In genomic region chr4:99710681-99711345, GRCh38 we compare ENCODE assay signal across 23 cellular contexts. TPM values are rescaled to one million over a fixed set of nuclear protein-coding genes. Genes with fewer than 3 reads are reported as not detected.
DNase-seq lines count a peak whose midpoint lies in the region; ATAC-seq and TF ChIP-seq lines count a peak whose summit lies in the region.
"Had no signal": no experiment of that assay in that cellular context is flagged by ENCODE, and none has a peak within 500 bp of the region (broad histone marks: within the 10 kb centered on the region; RNA-seq: fewer than 3 reads in every experiment).

No MANE protein-coding gene starts in this region.

- in situ Hi-C loops in IMR-90 (cut with MboI; ENCODE audit: low sequenced_read_pairs) (no loop called here), mammary epithelial cell (cut with MboI; ENCODE audit: low sequenced_read_pairs in 2 of 2) (no loop called here)

- H3K9me3 ChIP-seq in IMR-90 (ENCODE audit: control insufficient read depth, insufficient read depth, low read length): no peaks in the 10 kb centered on the region
- no peaks in the 10 kb centered on the region for H3K9me3 ChIP-seq in mammary epithelial cell (replicated peaks; ENCODE audit: insufficient read depth, low read length)
- H3K9me3 ChIP-seq in trophoblast cell (ENCODE audit: insufficient read depth, low read depth, low read length): peaks cover 1% of the 10 kb centered on the region
- H3K9me3 ChIP-seq in thyroid gland: no peaks in the 10 kb centered on the region
- no peaks in the 10 kb centered on the region for H3K9me3 ChIP-seq in Peyer's patch
- H3K9me3 ChIP-seq in colonic mucosa: no peaks in the 10 kb centered on the region
- H3K9me3 ChIP-seq: testis had no signal

- no peak for TF ChIP-seq RAD21 in IMR-90 (IDR thresholded peaks at IDR 0.05; ENCODE audit: low read length)

- H3K79me2 ChIP-seq in mammary epithelial cell (ENCODE audit: insufficient read depth, low read length) (no peaks in the 10 kb centered on the region), trophoblast cell (ENCODE audit: control insufficient read depth, insufficient read depth, low read length, poor library complexity) (no peaks in the 10 kb centered on the region)

- H3K18ac ChIP-seq in IMR-90 (ENCODE audit: low read depth, low read length): peak overlapping the region; percentile 73
- H3K18ac ChIP-seq in trophoblast cell (ENCODE audit: low read length): no peak overlapping the region

- H2BK20ac ChIP-seq in IMR-90 (ENCODE audit: low read depth, low read length): peak overlapping the region; percentile 89; the same call in 1 of the 2 replicates

- H3K14ac ChIP-seq in IMR-90 (replicated peaks; ENCODE audit: low read depth, low read length): no peak overlapping the region
- no peak overlapping the region for H3K14ac ChIP-seq in trophoblast cell (ENCODE audit: low read length)

- H3K56ac ChIP-seq in IMR-90 (ENCODE audit: extremely low read depth, insufficient read depth, low read length): no peak overlapping the region

- H3K23ac ChIP-seq in IMR-90 (ENCODE audit: low read depth, low read length) (no peak overlapping the region), trophoblast cell (ENCODE audit: low read length) (no peak overlapping the region)

- DNase-seq in activated CD4-positive, CD25-positive, alpha-beta regulatory T cell (lab: John Stamatoyannopoulos, UW): no peak
- DNase-seq in IMR-90 (peak; percentile 63), mammary epithelial cell (peak; percentile 95), trophoblast cell (peak; percentile 82 to 92), thyroid gland (no peak), Peyer's patch (no peak), colonic mucosa (no peak)
- DNase-seq: 8988T; activated CD8-positive, alpha-beta memory T cell treated with anti-CD3 and anti-CD28 coated beads, Interleukin-2, amount 10 ng/mL, durations not matched to agents 7 days and 5 days; C1 segment of cervical spinal cord; caudate nucleus; effector CD4-positive, alpha-beta T cell; NCI-H1092; NCI-H69; occipital lobe; stimulated activated CD4-positive, alpha-beta T cell treated with anti-CD3 and anti-CD28 coated beads, Interleukin-2, amount 100 ng/mL, for 48 hours; T-helper 1 cell; testis had no signal

- H3K27ac ChIP-seq in IMR-90 (ENCODE audit: insufficient read depth, low read length) (peak overlapping the region; percentile 41; the same call in 1 of the 2 replicates), mammary epithelial cell (ENCODE audit: insufficient read depth, low read depth, low read length) (peak overlapping the region; percentile 90), trophoblast cell (ENCODE audit: low read depth, low read length) (no peak overlapping the region), thyroid gland (no peak overlapping the region), Peyer's patch (no peak overlapping the region), colonic mucosa (no peak overlapping the region)
- H3K27ac ChIP-seq: testis, VCaP had no signal

- dilution Hi-C loops in IMR-90 (cut with HindIII; ENCODE audit: low sequenced_read_pairs, unreplicated experiment): no loop called here
- dilution Hi-C loops in mammary epithelial cell (cut with HindIII; ENCODE audit: low sequenced_read_pairs): loop anchor here (5.0 kb wide), 1 partner anchor 106 kb away; the partner anchor contains the start of gene DAPP1

- no peak for TF ChIP-seq CTCF in IMR-90 (conservative IDR thresholded peaks at IDR 0.05; ENCODE audit: low read depth, low read length)
- no peak for TF ChIP-seq CTCF in mammary epithelial cell (conservative IDR thresholded peaks at IDR 0.05 in 1 of 2, IDR thresholded peaks at IDR 0.05 in 1 of 2; ENCODE audit: extremely low read depth in 1 of 2, insufficient read depth in 1 of 2, low read depth in 1 of 2, low read length in 2 of 2)
- no peak for TF ChIP-seq CTCF in thyroid gland (IDR thresholded peaks at IDR 0.05)
- no peak for TF ChIP-seq CTCF in Peyer's patch (IDR thresholded peaks at IDR 0.05)
- TF ChIP-seq CTCF in colonic mucosa (IDR thresholded peaks at IDR 0.05): no peak

- H2BK15ac ChIP-seq in IMR-90 (ENCODE audit: low read depth, low read length): no peak overlapping the region; the same call in 2 of the 3 replicates

- H3K4me1 ChIP-seq in IMR-90 (ENCODE audit: control insufficient read depth, insufficient read depth, low read length): peaks cover 6% of the 10 kb centered on the region; the same call in 1 of the 2 replicates
- peaks cover 32% of the 10 kb centered on the region for H3K4me1 ChIP-seq in mammary epithelial cell (ENCODE audit: insufficient read depth, low read length)
- no peaks in the 10 kb centered on the region for H3K4me1 ChIP-seq in trophoblast cell (ENCODE audit: control insufficient read depth in 1 of 2, insufficient read depth in 2 of 2, low read length in 2 of 2)
- H3K4me1 ChIP-seq in thyroid gland: no peaks in the 10 kb centered on the region
- no peaks in the 10 kb centered on the region for H3K4me1 ChIP-seq in Peyer's patch
- no peaks in the 10 kb centered on the region for H3K4me1 ChIP-seq in colonic mucosa
- H3K4me1 ChIP-seq: testis had no signal

- POLR2A ChIA-PET in IMR-90 (lab: Charles Lee; ENCODE audit: unreplicated experiment): no interaction called here

- H2AK5ac ChIP-seq in IMR-90 (ENCODE audit: low read depth, low read length): no peak overlapping the region
- no peak overlapping the region for H2AK5ac ChIP-seq in trophoblast cell (ENCODE audit: low read length)

- intact Hi-C loops in IMR-90 (cut with micrococcal nuclease): loop anchor here (5.0 kb wide), 1 partner anchor 149 kb away; the partner anchor contains the start of gene TRMT10A
- intact Hi-C loops in mammary epithelial cell (cut with micrococcal nuclease): loop anchor here (2.0 kb wide), 1 partner anchor 52 kb away; no protein-coding TSS in a partner anchor
- intact Hi-C loops in thyroid gland (cut with DNase I): no loop called here
- intact Hi-C loops in colonic mucosa (cut with DNase I): no loop called here

- H2BK12ac ChIP-seq in trophoblast cell (ENCODE audit: low read length): no peak overlapping the region

- no peak overlapping the region for H2BK120ac ChIP-seq in IMR-90 (ENCODE audit: low read depth, low read length)
- H2BK120ac ChIP-seq in trophoblast cell (ENCODE audit: insufficient read depth, low read length, poor library complexity): no peak overlapping the region

- no peak overlapping the region; the same call in 1 of the 2 replicates for H4K5ac ChIP-seq in IMR-90 (ENCODE audit: low read depth, low read length)

- H3K9me1 ChIP-seq in IMR-90 (ENCODE audit: insufficient read depth, low read length): peaks cover 6% of the 10 kb centered on the region; the same call in 1 of the 2 replicates

- H3K4ac ChIP-seq in IMR-90 (ENCODE audit: low read depth, low read length) (0 out of 2 replicates have a peak overlapping the region, but pooled peaks have one; percentile 12), trophoblast cell (ENCODE audit: low read depth, low read length) (no peak overlapping the region)

- no peaks in the 10 kb centered on the region for H4K20me1 ChIP-seq in IMR-90 (ENCODE audit: insufficient read depth, low read length)
- H4K20me1 ChIP-seq in mammary epithelial cell (ENCODE audit: insufficient read depth, low read length): no peaks in the 10 kb centered on the region

- no peaks in the 10 kb centered on the region for H3K36me3 ChIP-seq in IMR-90 (ENCODE audit: control insufficient read depth, insufficient read depth, low read length)
- H3K36me3 ChIP-seq in mammary epithelial cell (ENCODE audit: insufficient read depth, low read length): no peaks in the 10 kb centered on the region
- no peaks in the 10 kb centered on the region for H3K36me3 ChIP-seq in trophoblast cell (ENCODE audit: control insufficient read depth in 1 of 2, insufficient read depth in 2 of 2, low read length in 2 of 2)
- no peaks in the 10 kb centered on the region for H3K36me3 ChIP-seq in thyroid gland
- H3K36me3 ChIP-seq in Peyer's patch: no peaks in the 10 kb centered on the region
- H3K36me3 ChIP-seq in colonic mucosa: no peaks in the 10 kb centered on the region

- H3K27me3 ChIP-seq in IMR-90 (ENCODE audit: control insufficient read depth, insufficient read depth, low read length) (no peaks in the 10 kb centered on the region), mammary epithelial cell (ENCODE audit: insufficient read depth, low read length) (no peaks in the 10 kb centered on the region), trophoblast cell (ENCODE audit: insufficient read depth, low read length) (no peaks in the 10 kb centered on the region), thyroid gland (no peaks in the 10 kb centered on the region), Peyer's patch (no peaks in the 10 kb centered on the region), colonic mucosa (no peaks in the 10 kb centered on the region)
- H3K27me3 ChIP-seq: testis had no signal

- no peak overlapping the region for H3K9ac ChIP-seq in IMR-90 (ENCODE audit: low read depth, low read length)
- H3K9ac ChIP-seq in mammary epithelial cell (ENCODE audit: insufficient read depth, low read length): peak overlapping the region; percentile 40
- no peak overlapping the region for H3K9ac ChIP-seq in trophoblast cell (ENCODE audit: low read length)
- H3K9ac ChIP-seq in colonic mucosa (ENCODE audit: low read depth in 2 of 2, low read length in 2 of 2): no peak overlapping the region

- peak; percentile 77 to 89 for ATAC-seq in activated CD4-positive, CD25-positive, alpha-beta regulatory T cell treated with anti-CD3 and anti-CD28 coated beads, Interleukin-2, amount 50 U/mL, for 24 hours
- peak; percentile 86 for ATAC-seq in IMR-90 (ENCODE audit: low read depth)
- ATAC-seq: activated CD8-positive, alpha-beta memory T cell treated with anti-CD3 and anti-CD28 coated beads, Interleukin-2, amount 10 ng/mL, durations not matched to agents 7 days and 5 days; K562; left lobe of liver; Panc1 had no signal

- no peak overlapping the region for H4K91ac ChIP-seq in IMR-90 (ENCODE audit: insufficient read depth, low read depth, low read length)
- H4K91ac ChIP-seq in trophoblast cell (ENCODE audit: low read depth, low read length): no peak overlapping the region

- WGBS in IMR-90 (ENCODE audit: extremely low coverage in 2 of 2, insufficient read length in 1 of 2), 2 experiments: no CpG with 5 or more reads among the region's 1 CpG
- 100% methylated on average over 1 of the region's 1 CpG for WGBS in mammary epithelial cell (ENCODE audit: low coverage, missing lambda C conversion rate)
- WGBS in trophoblast cell (ENCODE audit: extremely low coverage, insufficient coverage, insufficient read length): no CpG with 5 or more reads among the region's 1 CpG
- WGBS in thyroid gland, 2 donors: 84 to 94% methylated on average over 1 of the region's 1 CpG

- no peak overlapping the region for H4K12ac ChIP-seq in trophoblast cell (ENCODE audit: low read depth, low read length)

- H3K4me2 ChIP-seq in IMR-90 (ENCODE audit: low read depth, low read length) (peak overlapping the region; percentile 80; the same call in 1 of the 2 replicates), mammary epithelial cell (ENCODE audit: insufficient read depth, low read depth, low read length) (peak overlapping the region; percentile 20), trophoblast cell (ENCODE audit: low read length) (no peak overlapping the region)

- no TSS peak for BruUV-seq in IMR-90 (replicated peaks; lab: Mats Ljungman, UMichigan)
- no TSS peak for BruUV-seq in mammary epithelial cell (replicated peaks; lab: Mats Ljungman, UMichigan)

- H2AFZ ChIP-seq in IMR-90 (replicated peaks; ENCODE audit: low read length, poor library complexity): no peak overlapping the region
- no peak overlapping the region for H2AFZ ChIP-seq in mammary epithelial cell (ENCODE audit: low read depth, low read length)
- no peak overlapping the region for H2AFZ ChIP-seq in trophoblast cell (ENCODE audit: insufficient read depth, low read length, poor library complexity)

- CTCF ChIA-PET in IMR-90 (lab: Yijun Ruan, JAX): interaction anchor here (0.6 to 1.6 kb wide), 2 partner anchors 37 to 115 kb away, joined by 3 to 7 read pairs; no protein-coding TSS in a partner anchor
- CTCF ChIA-PET in mammary epithelial cell (lab: Charles Lee; ENCODE audit: low non-redundant PET): no interaction called here

- no peak overlapping the region for H3K4me3 ChIP-seq in IMR-90 (ENCODE audit: insufficient read depth, low read depth, low read length)
- no peak overlapping the region for H3K4me3 ChIP-seq in mammary epithelial cell (replicated peaks in 1 of 3; ENCODE audit: insufficient read depth in 1 of 3, low read depth in 2 of 3, low read length in 3 of 3)
- H3K4me3 ChIP-seq in trophoblast cell (ENCODE audit: low read depth, low read length): no peak overlapping the region
- no peak overlapping the region for H3K4me3 ChIP-seq in thyroid gland (replicated peaks in 1 of 3)
- no peak overlapping the region for H3K4me3 ChIP-seq in Peyer's patch
- no peak overlapping the region for H3K4me3 ChIP-seq in colonic mucosa
- H3K4me3 ChIP-seq: K562, testis had no signal

- H3K79me1 ChIP-seq in IMR-90 (ENCODE audit: low read depth in 1 of 2, low read length in 2 of 2): no peaks in the 10 kb centered on the region
- no peaks in the 10 kb centered on the region for H3K79me1 ChIP-seq in trophoblast cell (ENCODE audit: low read length)

- H2BK5ac ChIP-seq in IMR-90 (ENCODE audit: low read depth, low read length, poor library complexity, severe bottlenecking) (peak overlapping the region; percentile 57), trophoblast cell (ENCODE audit: low read depth, low read length, poor library complexity) (no peak overlapping the region)

- H4K8ac ChIP-seq in IMR-90 (ENCODE audit: low read depth in 2 of 2, low read length in 2 of 2): no peak overlapping the region
- H4K8ac ChIP-seq in trophoblast cell (ENCODE audit: low read depth, low read length): no peak overlapping the region

- no peak overlapping the region for H2AK9ac ChIP-seq in IMR-90 (replicated peaks; ENCODE audit: low read depth, low read length, poor library complexity)

- no peak for TF ChIP-seq POLR2A in IMR-90 (IDR thresholded peaks at IDR 0.05; ENCODE audit: low read depth, low read length)
- TF ChIP-seq POLR2A in thyroid gland (IDR thresholded peaks at IDR 0.05): no peak
- TF ChIP-seq POLR2A in Peyer's patch (IDR thresholded peaks at IDR 0.05): no peak

RNA-seq across cellular contexts. Expression of gene C4orf54, which starts 53.2 kb away (rescaled TPM):
- total RNA-seq in IMR-90 (2012; rRNA removed): not detected in 2 replicates
- not detected in 2 replicates for polyA plus RNA-seq in IMR-90 (2012; rRNA removed)
- not detected in 2 replicates for polyA plus RNA-seq in IMR-90 (2012; cell fraction: cytosol; rRNA removed)
- polyA plus RNA-seq in IMR-90 (2012; cell fraction: nucleus; rRNA removed; ENCODE audit: low replicate concordance): not detected in 2 replicates
- total RNA-seq in mammary epithelial cell: under 1 TPM in 1 of 2 donors, not detected in 1; 0.50 TPM
- polyA plus RNA-seq in mammary epithelial cell: under 0.01 TPM
- polyA minus RNA-seq in mammary epithelial cell: not detected
- not detected in 2 replicates for polyA plus RNA-seq in trophoblast cell (2013)
- total RNA-seq in thyroid gland: under 1 TPM in 2 of 4 donors, not detected in 2; 0.22 to 0.34 TPM
- not detected for total RNA-seq in Peyer's patch
- under 1 TPM in 1 of 2 donors, not detected in 1; 0.27 TPM for total RNA-seq in colonic mucosa
- total RNA-seq: activated CD8-positive, alpha-beta memory T cell treated with anti-CD3 and anti-CD28 coated beads, Interleukin-2, amount 10 ng/mL, durations not matched to agents 7 days and 5 days; K562; left lobe of liver had no signal
- polyA plus RNA-seq: K562 had no signal

Comparison
In these comparisons a context has a peak if more than half of its experiments do, and no peak if none do; other contexts are left out.
1. DNase-seq: peak in IMR-90 (single experiment), mammary epithelial cell (single experiment) and trophoblast cell (2 of 2); none in activated CD4-positive, CD25-positive, alpha-beta regulatory T cell (0 of 4), thyroid gland (0 of 2), Peyer's patch (0 of 3) and colonic mucosa (single experiment).
2. H3K27ac ChIP-seq: peak in IMR-90 (single experiment) and mammary epithelial cell (single experiment); none in trophoblast cell (single experiment), thyroid gland (0 of 3), Peyer's patch (0 of 4) and colonic mucosa (single experiment).
3. intact Hi-C loops: an anchor here in IMR-90 (5.0 kb wide) and mammary epithelial cell (2.0 kb wide); none called in thyroid gland and colonic mucosa.